In genomic region chr17:61928101-61928436, GRCh38 we compare ENCODE assay signal across 8 cellular contexts. TPM values are rescaled to one million over a fixed set of nuclear protein-coding genes. Genes with fewer than 3 reads are reported as not detected.
DNase-seq lines count a peak whose midpoint lies in the region; ATAC-seq, FAIRE-seq and TF ChIP-seq lines count a peak whose summit lies in the region.

No MANE protein-coding gene starts in this region.

- H3K36me3 ChIP-seq in osteoblast (ENCODE audit: insufficient read depth, low read length), result peaks cover 13% of the 10 kb centered on the region

- DNase-seq in GM12864 (ENCODE audit: low read depth) (no peak), dorsolateral prefrontal cortex (no peak), osteoblast (ENCODE audit: insufficient read length, low spot score, missing footprints) (no peak), HTR-8/SVneo (ENCODE audit: insufficient read length, low spot score) (no peak), mesenteric fat pad (ENCODE audit: low spot score) (no peak)
- no peak for DNase-seq in Jurkat, Clone E6-1 (ENCODE audit: low read depth, low spot score)
- no peak for DNase-seq in effector CD4-positive, alpha-beta T cell

- H2AFZ ChIP-seq in osteoblast (ENCODE audit: low read length), result peak overlapping the region; percentile 92

- no peaks in the 10 kb centered on the region for H3K9me3 ChIP-seq in osteoblast (ENCODE audit: low read depth, low read length)

- FAIRE-seq in HTR-8/SVneo (lab: Jason Lieb, UNC), result no peak

- peak overlapping the region; percentile 30 to 98 (median 92) for H3K27ac ChIP-seq in dorsolateral prefrontal cortex
- peak overlapping the region; percentile 75 for H3K27ac ChIP-seq in osteoblast (ENCODE audit: low read depth, low read length)

- H3K4me2 ChIP-seq in osteoblast (ENCODE audit: insufficient read depth, low read length), result peak overlapping the region; percentile 91

- TF ChIP-seq CTCF in GM12864 (IDR thresholded peaks at IDR 0.05; ENCODE audit: low read depth, low read length, missing control alignments), result no peak
- peak in 8 of 56 donors; percentile 1 to 21 (median 4) for TF ChIP-seq CTCF in dorsolateral prefrontal cortex (IDR thresholded peaks at IDR 0.05 in 54 of 56, conservative IDR thresholded peaks at IDR 0.05 in 2 of 56; ENCODE audit: low read depth in 1 of 56, partially characterized antibody in 56 of 56)
- TF ChIP-seq CTCF in osteoblast (IDR thresholded peaks at IDR 0.05; ENCODE audit: extremely low read depth, low read depth, low read length), result no peak

- H3K4me3 ChIP-seq in GM12864 (ENCODE audit: low read depth, low read length) (peak overlapping the region; percentile 76; the same call in 1 of the 2 replicates), dorsolateral prefrontal cortex (peak overlapping the region; percentile 49 to 94 (median 81)), osteoblast (ENCODE audit: insufficient read depth, low read length) (peak overlapping the region; percentile 84)
- peak overlapping the region; percentile 91 for H3K4me3 ChIP-seq in Jurkat, Clone E6-1 (ENCODE audit: low read length)

- H3K27me3 ChIP-seq in dorsolateral prefrontal cortex (no peaks in the 10 kb centered on the region), osteoblast (ENCODE audit: insufficient read depth, low read length) (no peaks in the 10 kb centered on the region)

- ATAC-seq in HG02970 (IDR thresholded peaks at IDR 0.05; ENCODE audit: low FRiP score, unreplicated experiment), result no peak

- peaks cover 15% of the 10 kb centered on the region for H3K4me1 ChIP-seq in osteoblast (ENCODE audit: insufficient read depth, low read length)

- H4K20me1 ChIP-seq in osteoblast (ENCODE audit: insufficient read depth, low read length), result no peaks in the 10 kb centered on the region

- intact Hi-C loops in dorsolateral prefrontal cortex (cut with DNase I), result loop anchor here in 1 of 2 donors (5.0 kb wide), 1 partner anchor 139 kb away; the partner anchor contains the start of gene MED13

- H3K79me2 ChIP-seq in osteoblast (ENCODE audit: insufficient read depth, low read length), result peaks cover 11% of the 10 kb centered on the region

RNA-seq across cellular contexts. Expression of gene INTS2, which starts 0.3 kb away (rescaled TPM):
- polyA plus RNA-seq in Jurkat, Clone E6-1 (2012; ENCODE audit: insufficient read depth, insufficient read length), result 10.1 TPM
- total RNA-seq in dorsolateral prefrontal cortex (10 to 100 TPM; 15.2 to 33.0 (median 21.8) TPM), osteoblast (9.8 and 10.6 TPM in 2 replicates), mesenteric fat pad (11.9 TPM)
